ENCODE assay signal across 29 cellular contexts in genomic region chr15:39092354-39092753, GRCh38.
A peak's percentile ranks its signal among the peaks of the same experiment; 100 is the strongest.
DNase-seq lines count a peak whose midpoint lies in the region; ATAC-seq, FAIRE-seq and TF ChIP-seq lines count a peak whose summit lies in the region.
"Had no signal": no experiment of that assay in that cellular context is flagged by ENCODE, and none has a peak within 500 bp of the region (broad histone marks: within the 10 kb centered on the region; RNA-seq: fewer than 3 reads in every experiment).

No MANE protein-coding gene starts in this region.

- no peaks in the 10 kb centered on the region for H3K79me2 ChIP-seq in H1 (ENCODE audit: control insufficient read depth in 1 of 2, insufficient read depth in 2 of 2, low read length in 2 of 2)

- intact Hi-C loops in spleen (cut with DNase I; ENCODE audit: low total_unique reads) (no loop called here), upper lobe of right lung (cut with DNase I) (no loop called here)

- H3K9me3 ChIP-seq in HEK293 (ENCODE audit: control insufficient read depth, insufficient read depth, low read depth, low read length) (no peaks in the 10 kb centered on the region), H1 (ENCODE audit: insufficient read depth in 2 of 2, low read depth in 1 of 2, low read length in 1 of 2) (no peaks in the 10 kb centered on the region), spleen (no peaks in the 10 kb centered on the region), upper lobe of right lung (no peaks in the 10 kb centered on the region), gastroesophageal sphincter (no peaks in the 10 kb centered on the region)
- H3K9me3 ChIP-seq: BE2C, BLaER1 had no signal

- TF ChIP-seq POLR2A in H1 (IDR thresholded peaks at IDR 0.05; ENCODE audit: control extremely low read depth in 1 of 2, low read depth in 2 of 2, low read length in 2 of 2) = no peak
- TF ChIP-seq POLR2A in spleen (IDR thresholded peaks at IDR 0.05) = no peak
- TF ChIP-seq POLR2A in gastroesophageal sphincter (IDR thresholded peaks at IDR 0.05) = no peak

- no peak overlapping the region for H3K14ac ChIP-seq in H1 (ENCODE audit: insufficient read length)

- 92% methylated on average over 2 of the region's 4 CpGs; no CpG with 5 or more reads in 1 of the 2 experiments for WGBS in H1 (ENCODE audit: extremely low coverage in 1 of 2, insufficient coverage in 1 of 2, insufficient read length in 1 of 2, insufficient replicate concordance in 2 of 2, low coverage in 1 of 2, low lambda C conversion rate in 2 of 2, missing lambda C conversion rate in 1 of 2), 2 experiments
- 86 to 94% (median 88%) methylated on average over 3 to 4 of the region's 4 CpGs for WGBS in spleen, 5 donors
- no CpG with 5 or more reads among the region's 4 CpGs for WGBS in gastroesophageal sphincter (ENCODE audit: low coverage in 1 of 2), 2 donors

- CTCF ChIA-PET in HEK293 (lab: Yijun Ruan, JAX) (no interaction called here), H1 (lab: Charles Lee; ENCODE audit: partially characterized antibody) (interaction anchor here (1.0 to 1.1 kb wide), 2 partner anchors 14 to 15 kb away, joined by 3 read pairs; no protein-coding TSS in a partner anchor), WTC11 (lab: Charles Lee) (interaction anchor here (1.2 to 1.3 kb wide), 2 partner anchors 32 to 101 kb away, joined by 3 to 4 read pairs; no protein-coding TSS in a partner anchor)

- H3K9ac ChIP-seq in H1 (replicated peaks in 1 of 4; ENCODE audit: extremely low read depth in 1 of 4, low read depth in 3 of 4, low read length in 3 of 4) = no peak overlapping the region
- H3K9ac ChIP-seq: BLaER1 had no signal

- H3K4me2 ChIP-seq in H1 (ENCODE audit: insufficient read depth in 1 of 2, low read depth in 2 of 2, low read length in 2 of 2) = no peak overlapping the region
- H3K4me2 ChIP-seq: BLaER1 had no signal

- POLR2A ChIA-PET in HEK293 (lab: Yijun Ruan, JAX) (no interaction called here), H1 (lab: Charles Lee; ENCODE audit: partially characterized antibody) (interaction anchor here (1.0 kb wide), 1 partner anchor 21 kb away, joined by 3 read pairs; no protein-coding TSS in a partner anchor), WTC11 (lab: Charles Lee) (no interaction called here)

- peak; percentile 10 for ATAC-seq in upper lobe of right lung
- no peak for ATAC-seq in WTC11
- no peak for ATAC-seq in gastroesophageal sphincter
- ATAC-seq: GM12878 had no signal

- no peak overlapping the region for H2BK120ac ChIP-seq in H1 (replicated peaks; ENCODE audit: low read depth, low read length)

- no peak for FAIRE-seq in H1 (lab: Jason Lieb, UNC)
- FAIRE-seq: A204.1, GM12878, GM12892, GM18507 had no signal

- H3K18ac ChIP-seq in H1 (ENCODE audit: extremely low read depth, low read length) = no peak overlapping the region

- H3K27ac ChIP-seq in HEK293 (ENCODE audit: extremely low read depth, low read depth, low read length) = no peak overlapping the region
- no peak overlapping the region for H3K27ac ChIP-seq in H1 (ENCODE audit: low read depth, low read length)
- no peak overlapping the region for H3K27ac ChIP-seq in spleen
- H3K27ac ChIP-seq in upper lobe of right lung = no peak overlapping the region
- no peak overlapping the region for H3K27ac ChIP-seq in gastroesophageal sphincter
- H3K27ac ChIP-seq: BLaER1 had no signal

- TF ChIP-seq CTCF in HEK293 (tag by site-specific recombination; IDR thresholded peaks at IDR 0.05) = no peak
- no peak for TF ChIP-seq CTCF in H1 (IDR thresholded peaks at IDR 0.05; ENCODE audit: control extremely low read depth in 1 of 3, insufficient read depth in 1 of 3, low read depth in 1 of 3, low read length in 3 of 3)
- TF ChIP-seq CTCF in spleen (IDR thresholded peaks at IDR 0.05 in 8 of 11, conservative IDR thresholded peaks at IDR 0.05 in 3 of 11) = no peak
- TF ChIP-seq CTCF in upper lobe of right lung (IDR thresholded peaks at IDR 0.05) = no peak
- TF ChIP-seq CTCF in WTC11 (IDR thresholded peaks at IDR 0.05) = no peak
- no peak for TF ChIP-seq CTCF in gastroesophageal sphincter (IDR thresholded peaks at IDR 0.05)

- TF ChIP-seq RAD21 in H1 (IDR thresholded peaks at IDR 0.05 in 1 of 2, conservative IDR thresholded peaks at IDR 0.05 in 1 of 2; ENCODE audit: low read depth in 2 of 2, low read length in 2 of 2) = no peak

- H3K36me3 ChIP-seq in HEK293 (ENCODE audit: control insufficient read depth in 2 of 2, insufficient read depth in 1 of 2, low read length in 2 of 2) = no peaks in the 10 kb centered on the region
- H3K36me3 ChIP-seq in H1 (ENCODE audit: control insufficient read depth in 2 of 4, insufficient read depth in 4 of 4, low read length in 3 of 4) = no peaks in the 10 kb centered on the region
- H3K36me3 ChIP-seq in spleen = no peaks in the 10 kb centered on the region
- no peaks in the 10 kb centered on the region for H3K36me3 ChIP-seq in upper lobe of right lung
- no peaks in the 10 kb centered on the region for H3K36me3 ChIP-seq in gastroesophageal sphincter
- H3K36me3 ChIP-seq: BE2C, BLaER1 had no signal

- H3K56ac ChIP-seq in H1 (replicated peaks; ENCODE audit: insufficient read length, low read depth, low read length) = no peak overlapping the region

- H3K79me1 ChIP-seq in H1 (ENCODE audit: low read depth, low read length) = no peaks in the 10 kb centered on the region

- peaks cover 35% of the 10 kb centered on the region for H3K4me1 Mint-ChIP-seq in WTC11
- H3K4me1 Mint-ChIP-seq: CD14-positive monocyte; CD4-positive, alpha-beta memory T cell; CD4-positive, CD25-positive, alpha-beta regulatory T cell; CD8-positive, alpha-beta memory T cell had no signal

- no peaks in the 10 kb centered on the region for H3K27me3 ChIP-seq in H1 (replicated peaks in 1 of 4; ENCODE audit: control insufficient read depth in 3 of 4, extremely low read depth in 1 of 4, insufficient read depth in 3 of 4, low read length in 3 of 4)
- H3K27me3 ChIP-seq in spleen (replicated peaks in 1 of 7) = peaks cover 0 to 11% (median 0%) of the 10 kb centered on the region in 7 donors
- H3K27me3 ChIP-seq in upper lobe of right lung = no peaks in the 10 kb centered on the region
- H3K27me3 ChIP-seq in gastroesophageal sphincter = no peaks in the 10 kb centered on the region
- H3K27me3 ChIP-seq: BE2C, BLaER1 had no signal

- no peaks in the 10 kb centered on the region for H4K20me1 ChIP-seq in H1 (replicated peaks in 1 of 2; ENCODE audit: control insufficient read depth in 1 of 2, insufficient read depth in 2 of 2, low read length in 2 of 2)
- H4K20me1 ChIP-seq: BLaER1 had no signal

- H3K27me3 Mint-ChIP-seq in WTC11 (ENCODE audit: low read depth) = no peaks in the 10 kb centered on the region

- H2BK5ac ChIP-seq in H1 (ENCODE audit: low read depth, low read length) = no peak overlapping the region

- 0 out of 2 replicates have a peak overlapping the region, but pooled peaks have one; percentile 50 for H2BK12ac ChIP-seq in H1 (ENCODE audit: low read depth, low read length)

- no peak overlapping the region for H4K5ac ChIP-seq in H1 (ENCODE audit: insufficient read length, low read depth, low read length)

- peak overlapping the region; percentile 47 for H4K91ac ChIP-seq in H1 (replicated peaks; ENCODE audit: insufficient read length, low read length)

- no peak overlapping the region for H2BK15ac ChIP-seq in H1 (ENCODE audit: low read length)

- DNase-seq in H1 (ENCODE audit: low read depth in 1 of 2, low spot score in 2 of 2) = no peak
- peak; percentile 64 for DNase-seq in spleen
- DNase-seq in upper lobe of right lung = no peak
- no peak for DNase-seq in putamen (ENCODE audit: low spot score)
- DNase-seq in WTC11 (ENCODE audit: low spot score) = no peak
- DNase-seq in NCI-H146 (lab: John Stamatoyannopoulos, UW) = no peak
- DNase-seq: 8988T; ACHN; BE2C; C1 segment of cervical spinal cord; CD4-positive, CD25-positive, alpha-beta regulatory T cell; CD8-positive, alpha-beta memory T cell; COR-L47; DMS 273 treated with DMSO at 0.1 percent for 48 hours; DMS153; DMS53; DMS79; DND-41; EL; GDM1 had no signal

- no peak overlapping the region for H2BK20ac ChIP-seq in H1 (ENCODE audit: low read length)

- H3K4me1 ChIP-seq in HEK293 (ENCODE audit: control insufficient read depth, insufficient read depth, low read length) (no peaks in the 10 kb centered on the region), H1 (replicated peaks in 1 of 4; ENCODE audit: control insufficient read depth in 3 of 4, insufficient read depth in 4 of 4, low read length in 3 of 4) (peaks cover 0 to 21% (median 10%) of the 10 kb centered on the region in 4 experiments; a peak in 6 of 7 replicates), spleen (no peaks in the 10 kb centered on the region), upper lobe of right lung (no peaks in the 10 kb centered on the region), gastroesophageal sphincter (peaks cover 0 to 15% (median 0%) of the 10 kb centered on the region in 3 donors)
- H3K4me1 ChIP-seq: BE2C, BLaER1 had no signal

- no peak overlapping the region for H3K23ac ChIP-seq in H1 (ENCODE audit: insufficient read length)

- no peaks in the 10 kb centered on the region for H3K9me3 Mint-ChIP-seq in WTC11
- H3K9me3 Mint-ChIP-seq: CD14-positive monocyte; CD4-positive, CD25-positive, alpha-beta regulatory T cell; CD8-positive, alpha-beta memory T cell had no signal

- no peak overlapping the region for H2AFZ ChIP-seq in H1 (ENCODE audit: low read length)

- H3K4ac ChIP-seq in H1 (replicated peaks; ENCODE audit: insufficient read length, low read depth, low read length) = no peak overlapping the region

- TF ChIP-seq EP300 in H1 (IDR thresholded peaks at IDR 0.05; ENCODE audit: borderline replicate concordance in 1 of 2, low read depth in 2 of 2, low read length in 2 of 2) = no peak
- no peak for TF ChIP-seq EP300 in gastroesophageal sphincter (IDR thresholded peaks at IDR 0.05)

- H4K8ac ChIP-seq in H1 (ENCODE audit: extremely low read depth, insufficient read depth, low read length) = no peak overlapping the region; the same call in 1 of the 2 replicates

- H3K4me3 ChIP-seq in HEK293 (ENCODE audit: low read depth, low read length) (no peak overlapping the region), H1 (ENCODE audit: extremely low read depth in 1 of 4, insufficient read depth in 2 of 4, low read depth in 3 of 4, low read length in 4 of 4) (no peak overlapping the region), spleen (no peak overlapping the region), upper lobe of right lung (no peak overlapping the region), gastroesophageal sphincter (no peak overlapping the region)
- H3K4me3 ChIP-seq: BLaER1, GM12878 had no signal

- no peak overlapping the region for H3K4me3 Mint-ChIP-seq in WTC11
- H3K4me3 Mint-ChIP-seq: CD4-positive, alpha-beta memory T cell; CD4-positive, CD25-positive, alpha-beta regulatory T cell; CD8-positive, alpha-beta memory T cell had no signal

- H3K36me3 Mint-ChIP-seq in WTC11 = no peaks in the 10 kb centered on the region
- H3K36me3 Mint-ChIP-seq: CD14-positive monocyte; CD4-positive, alpha-beta memory T cell; CD4-positive, CD25-positive, alpha-beta regulatory T cell; CD8-positive, alpha-beta memory T cell had no signal

- no peak overlapping the region for H3K27ac Mint-ChIP-seq in WTC11
- H3K27ac Mint-ChIP-seq: CD4-positive, alpha-beta memory T cell; CD4-positive, CD25-positive, alpha-beta regulatory T cell; CD8-positive, alpha-beta memory T cell had no signal

- no peak overlapping the region for H2AK5ac ChIP-seq in H1 (ENCODE audit: low read depth, low read length)

- H3K23me2 ChIP-seq in H1 (ENCODE audit: low read depth, low read length) = no peaks in the 10 kb centered on the region

TF ChIP-seq in WTC11, 78 proteins besides CTCF, POLR2A, EP300 and RAD21 (continues in another document):
- TF ChIP-seq ZNF232 (CRISPR knock-in tag; IDR thresholded peaks at IDR 0.05) = no peak
- no peak for TF ChIP-seq OVOL2 (CRISPR knock-in tag; IDR thresholded peaks at IDR 0.05; ENCODE audit: borderline replicate concordance)
